Comparison of ENCODE assay signal across 5 cellular contexts in genomic region chr15:24747376-24747775, GRCh38.
"Had no signal": no experiment of that assay in that cellular context is flagged by ENCODE, and none has a peak within 500 bp of the region (broad histone marks: within the 10 kb centered on the region; RNA-seq: fewer than 3 reads in every experiment).

No MANE protein-coding gene starts in this region.

- DNase-seq: IMR-90, KBM-7, KG1 had no signal

- H3K27ac ChIP-seq: HL-60 had no signal

- H3K4me3 ChIP-seq: K562 had no signal
